In genomic region chr1:234976880-234977680, GRCh38 we compare ENCODE assay signal across 12 cellular contexts.
DNase-seq lines count a peak whose midpoint lies in the region; ATAC-seq and TF ChIP-seq lines count a peak whose summit lies in the region.
"Had no signal": no experiment of that assay in that cellular context is flagged by ENCODE, and none has a peak within 500 bp of the region (broad histone marks: within the 10 kb centered on the region; RNA-seq: fewer than 3 reads in every experiment).

No MANE protein-coding gene starts in this region.

- no peaks in the 10 kb centered on the region for H3K9me3 ChIP-seq in DND-41 (ENCODE audit: insufficient read depth, low read length, severe bottlenecking)
- H3K9me3 ChIP-seq in OCI-LY1 (ENCODE audit: low read length), result no peaks in the 10 kb centered on the region
- H3K9me3 ChIP-seq in duodenal mucosa (ENCODE audit: control insufficient read depth in 1 of 2, low read length in 2 of 2), result no peaks in the 10 kb centered on the region
- H3K9me3 ChIP-seq in sigmoid colon, result no peaks in the 10 kb centered on the region
- no peaks in the 10 kb centered on the region for H3K9me3 ChIP-seq in HAP-1
- H3K9me3 ChIP-seq: psoas muscle had no signal

- no peak for TF ChIP-seq POLR2A in sigmoid colon (IDR thresholded peaks at IDR 0.05)

- H3K36me3 ChIP-seq in DND-41 (ENCODE audit: insufficient read depth, low read length) (no peaks in the 10 kb centered on the region), OCI-LY1 (ENCODE audit: insufficient read depth, low read length) (no peaks in the 10 kb centered on the region), duodenal mucosa (ENCODE audit: control insufficient read depth in 1 of 2, insufficient read depth in 2 of 2, low read length in 2 of 2) (no peaks in the 10 kb centered on the region), sigmoid colon (no peaks in the 10 kb centered on the region), HAP-1 (replicated peaks) (no peaks in the 10 kb centered on the region)

- peak overlapping the region; percentile 36 for H3K27ac ChIP-seq in DND-41 (ENCODE audit: low read length)
- H3K27ac ChIP-seq in OCI-LY1 (ENCODE audit: low read depth, low read length, poor library complexity, severe bottlenecking), result peak overlapping the region; percentile 94
- peak overlapping the region; percentile 28 for H3K27ac ChIP-seq in duodenal mucosa (ENCODE audit: low read depth, low read length)
- H3K27ac ChIP-seq in sigmoid colon, result peak overlapping the region; percentile 82 to 96 (median 86)

- no peak for TF ChIP-seq EP300 in sigmoid colon (IDR thresholded peaks at IDR 0.05)

- no peak for DNase-seq in DND-41
- DNase-seq in sigmoid colon, result peak; percentile 62
- no peak for DNase-seq in NCI-H2196 treated with DMSO at 0.1 percent for 48 hours (lab: John Stamatoyannopoulos, UW; ENCODE audit: unreplicated experiment)
- no peak for DNase-seq in HAP-1 (ENCODE audit: low spot score in 2 of 2)
- DNase-seq in DMS114 treated with DMSO at 0.1 percent for 48 hours (lab: John Stamatoyannopoulos, UW; ENCODE audit: unreplicated experiment), result no peak
- DNase-seq: hippocampal formation; NCI-H1694 treated with DMSO at 0.1 percent for 48 hours; stimulated activated naive CD8-positive, alpha-beta T cell treated with anti-CD3 and anti-CD28 coated beads, Interleukin-15, amount 100 ng/mL, for 72 hours had no signal

- peaks cover 5% of the 10 kb centered on the region; the same call in 1 of the 2 replicates for H3F3A ChIP-seq in OCI-LY1 (ENCODE audit: insufficient read depth, low read length)

- H3K4me2 ChIP-seq in DND-41 (ENCODE audit: insufficient read depth, low read length) (no peak overlapping the region), OCI-LY1 (ENCODE audit: low read length) (no peak overlapping the region)

- in situ Hi-C loops in HAP-1 (cut with MboI; ENCODE audit: low sequenced_read_pairs), result no loop called here

- 73 to 79% methylated on average over 15 of the region's 15 CpGs for WGBS in sigmoid colon, 2 donors

- H3K27me3 ChIP-seq in DND-41 (ENCODE audit: insufficient read depth, low read length, poor library complexity) (no peaks in the 10 kb centered on the region), OCI-LY1 (ENCODE audit: insufficient read depth, low read length) (no peaks in the 10 kb centered on the region), duodenal mucosa (ENCODE audit: control insufficient read depth in 1 of 2, insufficient read depth in 2 of 2, low read length in 2 of 2) (no peaks in the 10 kb centered on the region), sigmoid colon (no peaks in the 10 kb centered on the region), HAP-1 (ENCODE audit: low read depth) (no peaks in the 10 kb centered on the region)

- H2AFZ ChIP-seq in DND-41 (ENCODE audit: low read depth, low read length), result no peak overlapping the region
- no peak overlapping the region for H2AFZ ChIP-seq in OCI-LY1 (ENCODE audit: low read length)

- H4K20me1 ChIP-seq in DND-41 (ENCODE audit: insufficient read depth, low read length), result no peaks in the 10 kb centered on the region
- H4K20me1 ChIP-seq in OCI-LY1 (ENCODE audit: insufficient read depth, low read length), result no peaks in the 10 kb centered on the region

- ATAC-seq in DND-41 (ENCODE audit: insufficient read depth, low read depth) (no peak), GM18909 (IDR thresholded peaks at IDR 0.05; ENCODE audit: poor library complexity, unreplicated experiment) (no peak)
- ATAC-seq: psoas muscle; stimulated activated naive CD8-positive, alpha-beta T cell treated with anti-CD3 and anti-CD28 coated beads, Interleukin-15, amount 100 ng/mL, for 72 hours had no signal

- H3K4me3 ChIP-seq in DND-41 (ENCODE audit: low read depth in 1 of 2, low read length in 2 of 2) (no peak overlapping the region), OCI-LY1 (ENCODE audit: low read depth, low read length, poor library complexity, severe bottlenecking) (no peak overlapping the region), duodenal mucosa (ENCODE audit: low read depth in 1 of 2, low read length in 2 of 2) (no peak overlapping the region), sigmoid colon (no peak overlapping the region), HAP-1 (no peak overlapping the region)
- H3K4me3 ChIP-seq: psoas muscle had no signal

- H3K4me1 ChIP-seq in DND-41 (ENCODE audit: insufficient read depth, low read length) (peaks cover 47% of the 10 kb centered on the region), OCI-LY1 (ENCODE audit: insufficient read depth, low read length, severe bottlenecking) (peaks cover 81% of the 10 kb centered on the region), duodenal mucosa (ENCODE audit: control insufficient read depth in 1 of 2, insufficient read depth in 2 of 2, low read length in 2 of 2) (peaks cover 90 to 93% of the 10 kb centered on the region in 2 donors), sigmoid colon (peaks cover 0 to 75% (median 72%) of the 10 kb centered on the region in 4 donors), HAP-1 (peaks cover 7% of the 10 kb centered on the region; the same call in 1 of the 2 replicates)

- H3K9ac ChIP-seq in DND-41 (ENCODE audit: low read depth, low read length) (no peak overlapping the region), OCI-LY1 (ENCODE audit: low read length) (no peak overlapping the region), duodenal mucosa (ENCODE audit: low read depth in 1 of 2, low read length in 2 of 2) (no peak overlapping the region)

- intact Hi-C loops in sigmoid colon (cut with DNase I), result no loop called here

- no peaks in the 10 kb centered on the region for H3K9me2 ChIP-seq in OCI-LY1 (ENCODE audit: low read depth, low read length)

- H3K79me2 ChIP-seq in DND-41 (ENCODE audit: insufficient read depth, low read length) (no peaks in the 10 kb centered on the region), OCI-LY1 (ENCODE audit: insufficient read depth, low read length) (no peaks in the 10 kb centered on the region)

- TF ChIP-seq CTCF in DND-41 (IDR thresholded peaks at IDR 0.05; ENCODE audit: borderline replicate concordance, extremely low read depth, low read length, poor library complexity, severe bottlenecking) (no peak), OCI-LY1 (IDR thresholded peaks at IDR 0.05; ENCODE audit: low read length) (peak; percentile 19; the same call in 1 of the 2 replicates), sigmoid colon (IDR thresholded peaks at IDR 0.05) (no peak)

Comparison
In these comparisons a context has a peak if more than half of its experiments do, and no peak if none do; other contexts are left out.
1. H3K27ac ChIP-seq: peak in every context shown above with its lines; median percentile 94 in OCI-LY1; 86 in sigmoid colon; 36 in DND-41; 28 in duodenal mucosa.